Comparison of ENCODE assay signal across 10 cellular contexts in genomic region chr1:10646347-10646861, GRCh38.
DNase-seq lines count a peak whose midpoint lies in the region; ATAC-seq and TF ChIP-seq lines count a peak whose summit lies in the region.
"Had no signal": no experiment of that assay in that cellular context is flagged by ENCODE, and none has a peak within 500 bp of the region (broad histone marks: within the 10 kb centered on the region; RNA-seq: fewer than 3 reads in every experiment).

No MANE protein-coding gene starts in this region.

- no peak for TF ChIP-seq CTCF in HEK293 (tag by site-specific recombination; IDR thresholded peaks at IDR 0.05)
- no peak for TF ChIP-seq CTCF in VCaP (conservative IDR thresholded peaks at IDR 0.05)
- peak in 1 of 2 donors; percentile 40 for TF ChIP-seq CTCF in right atrium auricular region (IDR thresholded peaks at IDR 0.05)

- no peak overlapping the region for H3K27ac ChIP-seq in HEK293 (ENCODE audit: extremely low read depth, low read depth, low read length)
- H3K27ac ChIP-seq in VCaP: 0 out of 2 replicates have a peak overlapping the region, but pooled peaks have one; percentile 4
- peak overlapping the region; percentile 19 to 43 for H3K27ac ChIP-seq in right atrium auricular region

- H3K4me3 ChIP-seq in HEK293 (ENCODE audit: low read depth, low read length) (no peak overlapping the region), right atrium auricular region (no peak overlapping the region)

- peak; percentile 79 for DNase-seq in 8988T
- no peak for DNase-seq in right atrium auricular region (ENCODE audit: low spot score)
- DNase-seq in SHP77 treated with DMSO at 0.1 percent for 48 hours (lab: John Stamatoyannopoulos, UW): no peak
- no peak for DNase-seq in activated gamma-delta T cell (lab: John Stamatoyannopoulos, UW)
- DNase-seq in stimulated activated CD4-positive, alpha-beta T cell treated with anti-CD3 and anti-CD28 coated beads, Interleukin-2, amount 100 ng/mL, for 48 hours: no peak
- DNase-seq: activated CD8-positive, alpha-beta memory T cell treated with anti-CD3 and anti-CD28 coated beads, Interleukin-2, amount 10 ng/mL, durations not matched to agents 7 days and 5 days; effector memory CD4-positive, alpha-beta T cell had no signal

- peaks cover 0 to 38% of the 10 kb centered on the region in 2 experiments; a peak in 1 of 3 replicates for H3K36me3 ChIP-seq in HEK293 (ENCODE audit: control insufficient read depth in 2 of 2, insufficient read depth in 1 of 2, low read length in 2 of 2)
- peaks cover 58% of the 10 kb centered on the region for H3K36me3 ChIP-seq in right atrium auricular region

- POLR2A ChIA-PET in HEK293 (lab: Yijun Ruan, JAX): no interaction called here

- H3K27me3 ChIP-seq in right atrium auricular region: no peaks in the 10 kb centered on the region

- H3K4me1 ChIP-seq in HEK293 (ENCODE audit: control insufficient read depth, insufficient read depth, low read length): no peaks in the 10 kb centered on the region
- peaks cover 0 to 19% of the 10 kb centered on the region in 2 donors for H3K4me1 ChIP-seq in right atrium auricular region

- no peaks in the 10 kb centered on the region for H3K9me3 ChIP-seq in HEK293 (ENCODE audit: control insufficient read depth, insufficient read depth, low read depth, low read length)
- no peaks in the 10 kb centered on the region for H3K9me3 ChIP-seq in right atrium auricular region

- CTCF ChIA-PET in HEK293 (lab: Yijun Ruan, JAX): no interaction called here

- ATAC-seq in GM21528 (IDR thresholded peaks at IDR 0.05; ENCODE audit: low FRiP score, unreplicated experiment): no peak
- ATAC-seq: activated CD8-positive, alpha-beta memory T cell treated with anti-CD3 and anti-CD28 coated beads, Interleukin-2, amount 10 ng/mL, durations not matched to agents 7 days and 5 days had no signal

TF ChIP-seq in HEK293, 187 proteins besides CTCF, POLR2A, EP300 and RAD21:
- TF ChIP-seq ZNF423 (tag by site-specific recombination; IDR thresholded peaks at IDR 0.05) (no peak), ZNF366 (tag by site-specific recombination; conservative IDR thresholded peaks at IDR 0.05) (no peak), SCRT2 (tag by site-specific recombination; IDR thresholded peaks at IDR 0.05) (peak; percentile 83), ZNF501 (tag by site-specific recombination; IDR thresholded peaks at IDR 0.05) (no peak), SALL2 (tag by site-specific recombination; IDR thresholded peaks at IDR 0.05; ENCODE audit: borderline replicate concordance) (no peak), ZNF140 (tag by site-specific recombination; IDR thresholded peaks at IDR 0.05) (no peak), ZBTB20 (tag by site-specific recombination; IDR thresholded peaks at IDR 0.05) (0 out of 2 replicates have a peak, but pooled peaks have one; percentile 29), PRDM10 (tag by site-specific recombination; IDR thresholded peaks at IDR 0.05) (0 out of 2 replicates have a peak, but pooled peaks have one; percentile 15), ZIC2 (tag by site-specific recombination; IDR thresholded peaks at IDR 0.05) (peak; percentile 90), ZBTB44 (tag by site-specific recombination; IDR thresholded peaks at IDR 0.05) (peak; percentile 98), ZNF600 (tag by site-specific recombination; IDR thresholded peaks at IDR 0.05) (peak; percentile 61; the same call in 1 of the 2 replicates), KLF8 (tag by site-specific recombination; IDR thresholded peaks at IDR 0.05) (peak; percentile 54; the same call in 1 of the 2 replicates), ZBTB17 (tag by site-specific recombination; IDR thresholded peaks at IDR 0.05) (peak; percentile 90), ZNF76 (tag by site-specific recombination; IDR thresholded peaks at IDR 0.05; ENCODE audit: borderline replicate concordance, low read depth) (peak; percentile 90), KLF17 (tag by site-specific recombination; IDR thresholded peaks at IDR 0.05) (no peak), AEBP2 (tag by site-specific recombination; IDR thresholded peaks at IDR 0.05; ENCODE audit: borderline replicate concordance) (no peak)
